In the genomic region with DNA sequence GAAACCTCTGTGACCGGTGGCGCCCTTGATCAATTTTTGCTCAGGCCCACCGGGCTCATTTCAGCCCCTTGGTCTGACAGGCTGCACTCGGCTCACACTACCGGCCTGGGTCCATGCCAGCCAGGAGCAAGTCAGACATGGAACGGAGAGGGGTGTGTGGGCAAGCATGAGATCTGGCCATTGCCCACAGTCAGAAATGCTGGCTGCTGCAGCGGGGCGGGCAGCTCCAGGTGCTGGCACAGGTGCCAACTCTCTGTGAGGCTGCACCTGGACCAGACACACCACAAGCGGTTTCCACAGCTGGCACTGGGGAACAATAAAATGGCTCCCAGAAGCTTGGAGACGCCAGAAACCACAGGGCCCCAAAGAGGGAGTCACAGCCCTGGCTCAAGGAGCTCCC, we compare ENCODE assay signal across 37 cellular contexts. TPM values are rescaled to one million over a fixed set of nuclear protein-coding genes. Genes with fewer than 3 reads are reported as not detected.
"Had no signal": no experiment of that assay in that cellular context is flagged by ENCODE, and none has a peak within 500 bp of the region (broad histone marks: within the 10 kb centered on the region; RNA-seq: fewer than 3 reads in every experiment).

No MANE protein-coding gene starts in this region.

- DNase-seq: activated B cell treated with CpG ODN at 0.5 μM for 24 hours; activated CD4-positive, alpha-beta memory T cell treated with anti-CD3 and anti-CD28 coated beads for 36 hours; activated CD4-positive, alpha-beta T cell treated with anti-CD3 and anti-CD28 coated beads for 4 hours; activated CD4-positive, alpha-beta T cell treated with anti-CD3 and anti-CD28 coated beads, Interleukin-2, amount 10 ng/mL, durations not matched to agents 24 days and 14 days; activated CD4-positive, alpha-beta T cell treated with anti-CD3 and anti-CD28 coated beads, Interleukin-2, amount 50 U/mL, for 1 hour; activated CD4-positive, alpha-beta T cell treated with anti-CD3 and anti-CD28 coated beads, Interleukin-2, amount 50 U/mL, for 4 hours; activated CD4-positive, CD25-positive, alpha-beta regulatory T cell treated with anti-CD3 and anti-CD28 coated beads, Interleukin-2, amount 50 U/mL, for 72 hours; activated CD8-positive, alpha-beta memory T cell treated with anti-CD3 and anti-CD28 coated beads, Interleukin-2, amount 50 U/mL, for 4 hours; activated CD8-positive, alpha-beta T cell treated with anti-CD3 and anti-CD28 coated beads for 36 hours; activated effector memory CD4-positive, alpha-beta T cell treated with anti-CD3 and anti-CD28 coated beads, Interleukin-2, amount 50 U/mL, for 16 hours; activated gamma-delta T cell treated with Interleukin-2 at 50 U/mL for 16 hours; activated naive CD4-positive, alpha-beta T cell; activated naive CD4-positive, alpha-beta T cell treated with anti-CD3 and anti-CD28 coated beads for 36 hours; activated naive CD4-positive, alpha-beta T cell treated with anti-CD3 and anti-CD28 coated beads, Interleukin-2, amount 50 U/mL, for 16 hours; activated naive CD8-positive, alpha-beta T cell treated with anti-CD3 and anti-CD28 coated beads for 36 hours; activated T-cell treated with anti-CD3 and anti-CD28 coated beads for 4 hours; activated T-cell treated with anti-CD3 and anti-CD28 coated beads, Interleukin-2, amount 50 U/mL, for 1 hour; activated T-cell treated with anti-CD3 and anti-CD28 coated beads, Interleukin-2, amount 50 U/mL, for 4 hours; activated T-cell treated with anti-CD3 and anti-CD28 coated beads, Interleukin-2, amount 50 U/mL, for 72 hours; adrenal gland; amniotic stem cell; aorta; body of pancreas; brain microvascular endothelial cell; central memory CD4-positive, alpha-beta T cell; T-helper 1 cell; T-helper 2 cell; T-helper 9 cell had no signal

- FAIRE-seq: astrocyte, TTC549 had no signal

- H3K27me3 Mint-ChIP-seq: activated B cell treated with CpG ODN at 0.5 μM for 24 hours; activated CD4-positive, alpha-beta memory T cell treated with anti-CD3 and anti-CD28 coated beads for 36 hours; activated CD4-positive, alpha-beta T cell treated with anti-CD3 and anti-CD28 coated beads, Interleukin-2, amount 10 ng/mL, durations not matched to agents 24 days and 14 days; activated CD8-positive, alpha-beta T cell treated with anti-CD3 and anti-CD28 coated beads for 36 hours; activated naive CD8-positive, alpha-beta T cell treated with anti-CD3 and anti-CD28 coated beads for 36 hours; activated T-helper 17 cell treated with anti-CD3 and anti-CD28 coated beads, Interleukin-2, amount 50 U/mL, for 72 hours had no signal

- H3K4me3 Mint-ChIP-seq: activated B cell treated with CpG ODN at 0.5 μM for 24 hours; activated CD4-positive, alpha-beta memory T cell treated with anti-CD3 and anti-CD28 coated beads for 36 hours; activated CD4-positive, alpha-beta T cell treated with anti-CD3 and anti-CD28 coated beads, Interleukin-2, amount 10 ng/mL, durations not matched to agents 24 days and 14 days; activated CD8-positive, alpha-beta T cell treated with anti-CD3 and anti-CD28 coated beads for 36 hours; activated naive CD4-positive, alpha-beta T cell treated with anti-CD3 and anti-CD28 coated beads for 36 hours; activated naive CD8-positive, alpha-beta T cell treated with anti-CD3 and anti-CD28 coated beads for 36 hours; activated T-cell treated with anti-CD3 and anti-CD28 coated beads, Interleukin-2, amount 50 U/mL, for 4 hours; activated T-cell treated with anti-CD3 and anti-CD28 coated beads, Interleukin-2, amount 50 U/mL, for 72 hours; activated T-helper 1 cell treated with anti-CD3 and anti-CD28 coated beads, Interleukin-12 subunit alpha, Interleukin-12 subunit beta, Interleukin-2, Interleukin-4 antibody, amounts not matched to agents 30 ng/mL and 10 ng/mL and 1 ng/mL, durations not matched to agents 14 hours and 24 hours and 36 hours; activated T-helper 17 cell treated with anti-CD3 and anti-CD28 coated beads, Interleukin-2, amount 50 U/mL, for 72 hours; T-helper 1 cell treated with Interleukin-12 subunit alpha and Interleukin-12 subunit beta and Interleukin-4 antibody, amounts not matched to agents 30 μg/mL and 1 μg/mL, for 36 hours; T-helper 2 cell treated with Interferon-gamma antibody and Interleukin-4, amounts not matched to agents 5 μg/mL and 100 μg/mL, for 36 hours had no signal

- H3K36me3 ChIP-seq: breast epithelium had no signal

- H3K27ac Mint-ChIP-seq: activated B cell treated with CpG ODN at 0.5 μM for 24 hours; activated CD4-positive, alpha-beta memory T cell treated with anti-CD3 and anti-CD28 coated beads for 36 hours; activated CD4-positive, alpha-beta T cell treated with anti-CD3 and anti-CD28 coated beads, Interleukin-2, amount 10 ng/mL, durations not matched to agents 24 days and 14 days; activated CD8-positive, alpha-beta T cell treated with anti-CD3 and anti-CD28 coated beads for 36 hours; activated naive CD4-positive, alpha-beta T cell treated with anti-CD3 and anti-CD28 coated beads for 36 hours; activated naive CD8-positive, alpha-beta T cell treated with anti-CD3 and anti-CD28 coated beads for 36 hours; activated T-cell treated with anti-CD3 and anti-CD28 coated beads, Interleukin-2, amount 50 U/mL, for 72 hours; activated T-helper 1 cell treated with anti-CD3 and anti-CD28 coated beads, Interleukin-12 subunit alpha, Interleukin-12 subunit beta, Interleukin-2, Interleukin-4 antibody, amounts not matched to agents 30 ng/mL and 10 ng/mL and 1 ng/mL, durations not matched to agents 14 hours and 24 hours and 36 hours; activated T-helper 17 cell treated with anti-CD3 and anti-CD28 coated beads, Interleukin-2, amount 50 U/mL, for 72 hours; T-helper 1 cell treated with Interleukin-12 subunit alpha and Interleukin-12 subunit beta and Interleukin-4 antibody, amounts not matched to agents 30 μg/mL and 1 μg/mL, for 36 hours; T-helper 2 cell treated with Interferon-gamma antibody and Interleukin-4, amounts not matched to agents 5 μg/mL and 100 μg/mL, for 36 hours had no signal

- H3K27me3 ChIP-seq: adrenal gland, body of pancreas, brain microvascular endothelial cell, breast epithelium had no signal

- ATAC-seq: activated CD8-positive, alpha-beta T cell treated with anti-CD3 and anti-CD28 coated beads for 36 hours; activated naive CD4-positive, alpha-beta T cell treated with anti-CD3 and anti-CD28 coated beads, Interleukin-2, amount 50 U/mL, for 72 hours; activated T-cell treated with anti-CD3 and anti-CD28 coated beads, Interleukin-2, amount 50 U/mL, for 4 hours; activated T-cell treated with anti-CD3 and anti-CD28 coated beads, Interleukin-2, amount 50 U/mL, for 72 hours; activated T-helper 17 cell treated with anti-CD3 and anti-CD28 coated beads, Interleukin-2, amount 50 U/mL, for 72 hours; body of pancreas had no signal

- H3K9me3 ChIP-seq: adrenal gland, body of pancreas had no signal

- H3K9me3 Mint-ChIP-seq: activated T-helper 17 cell treated with anti-CD3 and anti-CD28 coated beads, Interleukin-2, amount 50 U/mL, for 72 hours had no signal

- H3K27ac ChIP-seq: adrenal gland, body of pancreas, brain microvascular endothelial cell, breast epithelium, VCaP had no signal

- H3K4me1 Mint-ChIP-seq: activated B cell treated with CpG ODN at 0.5 μM for 24 hours had no signal

- H3K4me1 ChIP-seq: adrenal gland, body of pancreas, breast epithelium had no signal

- H3K4me3 ChIP-seq: adrenal gland, body of pancreas, breast epithelium had no signal

RNA-seq across cellular contexts. Expression of gene LPAR6, which starts 43.6 kb away (rescaled TPM):
- total RNA-seq: activated B cell treated with CpG ODN at 0.5 μM for 24 hours had no signal
